Comparison of ENCODE assay signal across 14 cellular contexts in the genomic region with DNA sequence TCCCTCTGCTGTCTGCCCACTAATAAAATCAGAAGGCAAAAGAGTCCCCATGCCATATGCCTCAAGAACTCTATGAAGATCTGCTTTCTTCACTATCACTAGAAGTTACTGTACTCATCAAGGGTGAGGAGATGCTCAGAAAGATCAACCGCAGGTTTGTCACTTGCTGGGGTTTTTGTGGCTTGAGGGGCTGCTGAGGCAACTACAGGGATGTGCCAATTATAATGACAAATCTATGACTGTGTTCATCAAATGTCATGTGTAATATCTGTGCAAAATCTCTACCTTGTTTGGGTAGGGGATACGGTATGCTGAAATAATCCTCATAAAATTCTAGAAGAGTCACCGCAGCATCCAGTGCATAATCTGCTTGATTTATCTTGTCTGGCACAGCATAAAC. TPM values are rescaled to one million over a fixed set of nuclear protein-coding genes. Genes with fewer than 3 reads are reported as not detected.
A peak's percentile ranks its signal among the peaks of the same experiment; 100 is the strongest.
DNase-seq lines count a peak whose midpoint lies in the region; ATAC-seq and TF ChIP-seq lines count a peak whose summit lies in the region.
"Had no signal": no experiment of that assay in that cellular context is flagged by ENCODE, and none has a peak within 500 bp of the region (broad histone marks: within the 10 kb centered on the region; RNA-seq: fewer than 3 reads in every experiment).

No MANE protein-coding gene starts in this region.

- peaks cover 83% of the 10 kb centered on the region for H3K36me3 Mint-ChIP-seq in T-cell

- 78 to 92% methylated on average over 3 of the region's 3 CpGs for WGBS in sigmoid colon, 2 donors

- peak overlapping the region; percentile 45 to 68 for H3K27ac Mint-ChIP-seq in T-cell

- CTCF ChIA-PET in T-cell (lab: Charles Lee), result no interaction called here
- CTCF ChIA-PET in HEK293T (lab: Yijun Ruan, JAX), result no interaction called here

- ATAC-seq in T-cell (replicated peaks in 1 of 4), result peak; percentile 86 to 93 (median 92)
- ATAC-seq: pancreas had no signal

- H3K4me3 ChIP-seq in sigmoid colon, result no peak overlapping the region
- H3K4me3 ChIP-seq: colonic mucosa, pancreas, spleen, suprapubic skin had no signal

- H3K36me3 ChIP-seq in sigmoid colon, result peaks cover 8 to 87% (median 28%) of the 10 kb centered on the region in 4 donors

- no peak overlapping the region for H3K27ac ChIP-seq in sigmoid colon
- H3K27ac ChIP-seq: colonic mucosa, pancreas, spleen, suprapubic skin had no signal

- peak overlapping the region in 1 of 3 donors; percentile 4 for H3K4me3 Mint-ChIP-seq in T-cell

- H3K4me1 Mint-ChIP-seq in T-cell, result peaks cover 47 to 68% (median 64%) of the 10 kb centered on the region in 3 donors

- peaks cover 0 to 34% (median 22%) of the 10 kb centered on the region in 4 donors for H3K4me1 ChIP-seq in sigmoid colon
- H3K4me1 ChIP-seq: colonic mucosa, pancreas, suprapubic skin had no signal

- no peak for TF ChIP-seq EP300 in sigmoid colon (IDR thresholded peaks at IDR 0.05)

- no peaks in the 10 kb centered on the region for H3K27me3 ChIP-seq in sigmoid colon
- H3K27me3 ChIP-seq: colonic mucosa, pancreas, spleen, suprapubic skin had no signal

- POLR2A ChIA-PET in T-cell (lab: Charles Lee) (no interaction called here), HEK293T (lab: Yijun Ruan, JAX) (no interaction called here)

- peaks cover 0 to 3% (median 0%) of the 10 kb centered on the region in 4 donors for H3K9me3 ChIP-seq in sigmoid colon
- H3K9me3 ChIP-seq: colonic mucosa, pancreas, spleen, suprapubic skin had no signal

- no peak for TF ChIP-seq POLR2A in sigmoid colon (IDR thresholded peaks at IDR 0.05)

- no peaks in the 10 kb centered on the region for H3K27me3 Mint-ChIP-seq in T-cell

- peak in 31 of 34 experiments; percentile 10 to 61 (median 35) for DNase-seq in T-cell
- DNase-seq in activated CD8-positive, alpha-beta memory T cell treated with anti-CD3 and anti-CD28 coated beads for 1 hour (ENCODE audit: extremely low read depth in 1 of 2, low read depth in 1 of 2), result peak; percentile 20 to 27
- DNase-seq in activated naive CD8-positive, alpha-beta T cell treated with anti-CD3 and anti-CD28 coated beads, Interleukin-2, amount 50 U/mL, for 16 hours (ENCODE audit: low read depth, low spot score), result peak; percentile 26
- peak; percentile 16 to 56 for DNase-seq in stimulated activated CD8-positive, alpha-beta memory T cell treated with anti-CD3 and anti-CD28 coated beads, Interleukin-15, amount 100 ng/mL, for 4 hours (ENCODE audit: low read depth in 2 of 2)
- DNase-seq in HEK293T (ENCODE audit: extremely low spot score), result no peak
- no peak for DNase-seq in germinal center (ENCODE audit: low spot score)
- DNase-seq in NCI-H526 treated with DMSO at 0.1 percent for 48 hours (lab: John Stamatoyannopoulos, UW), result no peak
- no peak for DNase-seq in sigmoid colon
- DNase-seq: colonic mucosa, mesenchymal stem cell, pancreas, RPMI8226, spleen had no signal

- TF ChIP-seq CTCF in sigmoid colon (IDR thresholded peaks at IDR 0.05), result no peak

- intact Hi-C loops in sigmoid colon (cut with DNase I), result no loop called here

- no peaks in the 10 kb centered on the region for H3K9me3 Mint-ChIP-seq in T-cell

TF ChIP-seq in HEK293T, 16 proteins besides CTCF, POLR2A, EP300 and RAD21:
- TF ChIP-seq CTBP1 (IDR thresholded peaks at IDR 0.05; ENCODE audit: borderline replicate concordance) (no peak), HDGF (IDR thresholded peaks at IDR 0.05; ENCODE audit: borderline replicate concordance) (no peak), TARDBP (IDR thresholded peaks at IDR 0.05) (no peak)
- TF ChIP-seq, protein P1, sequence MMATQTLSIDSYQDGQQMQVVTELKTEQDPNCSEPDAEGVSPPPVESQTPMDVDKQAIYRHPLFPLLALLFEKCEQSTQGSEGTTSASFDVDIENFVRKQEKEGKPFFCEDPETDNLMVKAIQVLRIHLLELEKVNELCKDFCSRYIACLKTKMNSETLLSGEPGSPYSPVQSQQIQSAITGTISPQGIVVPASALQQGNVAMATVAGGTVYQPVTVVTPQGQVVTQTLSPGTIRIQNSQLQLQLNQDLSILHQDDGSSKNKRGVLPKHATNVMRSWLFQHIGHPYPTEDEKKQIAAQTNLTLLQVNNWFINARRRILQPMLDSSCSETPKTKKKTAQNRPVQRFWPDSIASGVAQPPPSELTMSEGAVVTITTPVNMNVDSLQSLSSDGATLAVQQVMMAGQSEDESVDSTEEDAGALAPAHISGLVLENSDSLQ (IDR thresholded peaks at IDR 0.05), result no peak

RNA-seq across cellular contexts. Expression of a gene that starts 13.0 kb away (rescaled TPM):
- total RNA-seq in T-cell, result 100 to 1,000 TPM in 4 of 5 donors, 10 to 100 TPM in 1; 91.6 to 153 (median 122) TPM
- 10 to 100 TPM; 25.3 to 35.5 (median 30.0) TPM for total RNA-seq in sigmoid colon
- 10 to 100 TPM in 2 of 3 donors, 1 to 10 TPM in 1; 8.4 to 29.6 (median 10.6) TPM for polyA plus RNA-seq in sigmoid colon

Comparison
In these comparisons a context has a peak if more than half of its experiments do, and no peak if none do; other contexts are left out.
1. DNase-seq: peak in T-cell (31 of 34), activated CD8-positive, alpha-beta memory T cell treated with anti-CD3 and anti-CD28 coated beads for 1 hour (2 of 2), activated naive CD8-positive, alpha-beta T cell treated with anti-CD3 and anti-CD28 coated beads, Interleukin-2, amount 50 U/mL, for 16 hours (single experiment) and stimulated activated CD8-positive, alpha-beta memory T cell treated with anti-CD3 and anti-CD28 coated beads, Interleukin-15, amount 100 ng/mL, for 4 hours (2 of 2); none in HEK293T (single experiment), germinal center (single experiment), NCI-H526 treated with DMSO at 0.1 percent for 48 hours (single experiment) and sigmoid colon (single experiment).